In the genomic region with DNA sequence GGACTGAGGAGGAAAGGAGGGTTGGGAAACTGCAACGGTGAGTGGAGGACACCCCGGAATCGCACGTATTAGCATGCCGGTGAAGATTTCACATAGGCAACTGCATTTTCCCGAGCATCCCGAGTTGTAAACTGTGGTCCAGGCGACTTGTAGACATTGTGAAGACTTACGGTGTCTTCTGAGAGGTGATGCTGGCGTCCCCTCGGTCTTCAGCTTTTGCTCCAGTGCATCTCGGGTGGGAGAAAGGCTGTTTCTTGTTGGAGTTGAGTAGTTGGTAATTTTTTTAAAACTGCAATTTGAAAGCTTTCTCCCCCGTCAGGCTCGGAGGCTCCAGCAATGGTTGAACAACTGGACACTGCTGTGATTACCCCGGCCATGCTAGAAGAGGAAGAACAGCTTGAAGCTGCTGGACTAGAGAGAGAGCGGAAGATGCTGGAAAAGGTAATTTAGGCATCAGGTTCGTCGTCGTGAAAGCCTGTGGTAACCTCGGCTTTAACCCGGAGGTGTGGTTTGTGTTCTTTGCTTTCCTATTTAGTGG, we compare ENCODE assay signal across 8 cellular contexts. TPM values are rescaled to one million over a fixed set of nuclear protein-coding genes. Genes with fewer than 3 reads are reported as not detected.
DNase-seq lines count a peak whose midpoint lies in the region; ATAC-seq and TF ChIP-seq lines count a peak whose summit lies in the region.

No MANE protein-coding gene starts in this region.

- peak; percentile 55 for DNase-seq in DMS53 treated with DMSO at 0.1 percent for 48 hours (lab: John Stamatoyannopoulos, UW; ENCODE audit: unreplicated experiment)
- DNase-seq in WERI-Rb-1, result peak; percentile 16
- peak; percentile 27 for DNase-seq in fibroblast of the aortic adventitia (ENCODE audit: low read depth)
- DNase-seq in neural progenitor cell (ENCODE audit: low spot score), result peak; percentile 16

- H3K36me3 ChIP-seq in HUES64 (ENCODE audit: insufficient read depth, low read length) (peaks cover 39% of the 10 kb centered on the region), WERI-Rb-1 (peaks cover 52% of the 10 kb centered on the region), neural progenitor cell (peaks cover 11% of the 10 kb centered on the region)

- H3K4me2 ChIP-seq in neural progenitor cell, result peak overlapping the region; percentile 94

- peaks cover 21% of the 10 kb centered on the region for H4K20me1 ChIP-seq in neural progenitor cell (ENCODE audit: low read depth)

- H3K4me1 ChIP-seq in HUES64 (ENCODE audit: insufficient read depth, low read length) (peaks cover 27% of the 10 kb centered on the region), neural progenitor cell (peaks cover 19% of the 10 kb centered on the region)

- H3K4me3 ChIP-seq in HUES64 (ENCODE audit: low read length) (peak overlapping the region; percentile 93), WERI-Rb-1 (ENCODE audit: low read depth, low read length) (peak overlapping the region; percentile 94), fibroblast of the aortic adventitia (ENCODE audit: low read depth, low read length) (peak overlapping the region; percentile 95), neural progenitor cell (peak overlapping the region; percentile 84)

- peaks cover 4% of the 10 kb centered on the region for H3K27me3 Mint-ChIP-seq in neural progenitor cell (ENCODE audit: insufficient read depth, low read depth)

- H3K9ac ChIP-seq in HUES64 (ENCODE audit: low read depth, low read length) (peak overlapping the region; percentile 99), neural progenitor cell (peak overlapping the region; percentile 85)

- no peaks in the 10 kb centered on the region for H3K27me3 ChIP-seq in HUES64 (ENCODE audit: insufficient read depth, low read length)
- no peaks in the 10 kb centered on the region for H3K27me3 ChIP-seq in WERI-Rb-1 (ENCODE audit: insufficient read depth, low read depth, severe bottlenecking)
- no peaks in the 10 kb centered on the region for H3K27me3 ChIP-seq in neural progenitor cell

- H3K9me3 ChIP-seq in HUES64 (ENCODE audit: insufficient read depth, low read depth, low read length), result no peaks in the 10 kb centered on the region
- H3K9me3 ChIP-seq in WERI-Rb-1 (ENCODE audit: severe bottlenecking), result no peaks in the 10 kb centered on the region
- H3K9me3 ChIP-seq in neural progenitor cell (ENCODE audit: low read depth), result no peaks in the 10 kb centered on the region

- peak; percentile 14 for ATAC-seq in GM19452 (IDR thresholded peaks at IDR 0.05; ENCODE audit: unreplicated experiment)
- no peak for ATAC-seq in HG02970 (IDR thresholded peaks at IDR 0.05; ENCODE audit: low FRiP score, unreplicated experiment)
- no peak for ATAC-seq in GM21515 (IDR thresholded peaks at IDR 0.05; ENCODE audit: unreplicated experiment)

- H3K27ac ChIP-seq in HUES64 (ENCODE audit: low read depth, low read length), result peak overlapping the region; percentile 85
- peak overlapping the region; percentile 98 for H3K27ac ChIP-seq in WERI-Rb-1
- peak overlapping the region; percentile 56 for H3K27ac ChIP-seq in neural progenitor cell

- no peak for TF ChIP-seq CTCF in WERI-Rb-1 (IDR thresholded peaks at IDR 0.05; ENCODE audit: low read depth, low read length)
- TF ChIP-seq CTCF in fibroblast of the aortic adventitia (IDR thresholded peaks at IDR 0.05; ENCODE audit: insufficient read depth, low read length), result no peak
- no peak for TF ChIP-seq CTCF in neural progenitor cell (IDR thresholded peaks at IDR 0.05)

- H3K79me2 ChIP-seq in neural progenitor cell (ENCODE audit: low read depth), result peaks cover 55% of the 10 kb centered on the region

- H3K4me1 Mint-ChIP-seq in neural progenitor cell, result peaks cover 18% of the 10 kb centered on the region

- H2AFZ ChIP-seq in neural progenitor cell (replicated peaks), result peak overlapping the region; percentile 87

- peak overlapping the region; percentile 100 for H3K4me3 Mint-ChIP-seq in neural progenitor cell

- peak overlapping the region; percentile 97 for H3K27ac Mint-ChIP-seq in neural progenitor cell

- under 1% methylated on average over 21 of the region's 21 CpGs for WGBS in HUES64

- peaks cover 10% of the 10 kb centered on the region for H3F3A ChIP-seq in neural progenitor cell (ENCODE audit: low read depth)

- H3K9me3 Mint-ChIP-seq in neural progenitor cell, result no peaks in the 10 kb centered on the region

- H3K36me3 Mint-ChIP-seq in neural progenitor cell, result peaks cover 9% of the 10 kb centered on the region

RNA-seq across cellular contexts. Expression of a gene that starts 0.5 kb away (rescaled TPM):
- 88.0 TPM for polyA plus RNA-seq in HUES64 (2013, experiment 1 of 2)
- 91.0 TPM for polyA plus RNA-seq in HUES64 (2013, experiment 2 of 2)
- 19.7 and 139 TPM in 2 replicates for total RNA-seq in fibroblast of the aortic adventitia (ENCODE audit: low replicate concordance)
- total RNA-seq in neural progenitor cell (ENCODE audit: low replicate concordance), result 237 and 314 TPM in 2 replicates
